25 cellular contexts compared by ENCODE assay signal in genomic region chr5:138978085-138978484, GRCh38.
DNase-seq lines count a peak whose midpoint lies in the region; ATAC-seq and TF ChIP-seq lines count a peak whose summit lies in the region.
"Had no signal": no experiment of that assay in that cellular context is flagged by ENCODE, and none has a peak within 500 bp of the region (broad histone marks: within the 10 kb centered on the region; RNA-seq: fewer than 3 reads in every experiment).

No MANE protein-coding gene starts in this region.

- no peaks in the 10 kb centered on the region for H3K36me3 Mint-ChIP-seq in activated naive CD4-positive, alpha-beta T cell treated with anti-CD3 and anti-CD28 coated beads, Interleukin-2, amount 10 ng/mL, durations not matched to agents 7 days and 5 days
- H3K36me3 Mint-ChIP-seq: activated CD4-positive, alpha-beta memory T cell treated with anti-CD3 and anti-CD28 coated beads for 36 hours; T-cell had no signal

- H3K4me3 Mint-ChIP-seq in activated naive CD4-positive, alpha-beta T cell treated with anti-CD3 and anti-CD28 coated beads, Interleukin-2, amount 10 ng/mL, durations not matched to agents 7 days and 5 days: no peak overlapping the region
- H3K4me3 Mint-ChIP-seq: activated CD4-positive, alpha-beta memory T cell treated with anti-CD3 and anti-CD28 coated beads for 36 hours; activated naive CD8-positive, alpha-beta T cell treated with anti-CD3 and anti-CD28 coated beads for 36 hours; T-cell had no signal

- ATAC-seq in SK-N-SH treated with all-trans-retinoic acid at 6 μM for 48 hours (no peak), GM19397 (IDR thresholded peaks at IDR 0.05; ENCODE audit: unreplicated experiment) (no peak)
- ATAC-seq: activated CD4-positive, CD25-positive, alpha-beta regulatory T cell treated with anti-CD3 and anti-CD28 coated beads, Interleukin-2, amount 50 U/mL, for 24 hours; body of pancreas; esophagus mucosa; left cardiac atrium; psoas muscle; T-cell had no signal

- no peak overlapping the region for H2AFZ ChIP-seq in SK-N-SH (ENCODE audit: low read depth)

- intact Hi-C loops in ascending aorta (cut with DNase I): no loop called here

- no peak overlapping the region for H3K27ac ChIP-seq in SK-N-SH (ENCODE audit: low read depth in 2 of 2, low read length in 1 of 2)
- H3K27ac ChIP-seq in ascending aorta: peak overlapping the region; percentile 59 to 61
- H3K27ac ChIP-seq: 22Rv1, body of pancreas, neutrophil, Peyer's patch, psoas muscle had no signal

- POLR2A ChIA-PET in SK-N-SH (lab: Yijun Ruan, JAX): no interaction called here

- H3K9ac ChIP-seq in SK-N-SH: no peak overlapping the region

- H3K36me3 ChIP-seq in SK-N-SH (replicated peaks in 1 of 2; ENCODE audit: control insufficient read depth in 1 of 2, insufficient read depth in 2 of 2, low read length in 1 of 2): no peaks in the 10 kb centered on the region
- H3K36me3 ChIP-seq in ascending aorta: no peaks in the 10 kb centered on the region
- H3K36me3 ChIP-seq: BE2C, neutrophil, Peyer's patch had no signal

- no peaks in the 10 kb centered on the region for H3K79me2 ChIP-seq in SK-N-SH (ENCODE audit: insufficient read depth)

- DNase-seq in SK-N-SH (no peak), ascending aorta (ENCODE audit: low spot score in 2 of 2) (no peak), iris pigment epithelial cell (ENCODE audit: low read depth) (peak; percentile 30), NK-92 (lab: John Stamatoyannopoulos, UW; ENCODE audit: unreplicated experiment) (no peak), NAMALWA (ENCODE audit: low spot score) (no peak)
- DNase-seq in activated naive CD4-positive, alpha-beta T cell treated with anti-CD3 and anti-CD28 coated beads, Interleukin-2, amount 10 ng/mL, durations not matched to agents 7 days and 5 days: no peak
- DNase-seq: activated CD4-positive, alpha-beta memory T cell treated with anti-CD3 and anti-CD28 coated beads for 36 hours; activated naive CD8-positive, alpha-beta T cell treated with anti-CD3 and anti-CD28 coated beads for 36 hours; BE2C; body of pancreas; DMS53; effector memory CD4-positive, alpha-beta T cell; left cardiac atrium; mammary epithelial cell; NCI-H510A treated with DMSO at 0.1 percent for 48 hours; psoas muscle; T-cell; trophoblast cell had no signal

- H3K9me3 ChIP-seq in SK-N-SH (no peaks in the 10 kb centered on the region), ascending aorta (no peaks in the 10 kb centered on the region)
- H3K9me3 ChIP-seq: BE2C, body of pancreas, neutrophil, Peyer's patch, psoas muscle had no signal

- TF ChIP-seq CTCF in SK-N-SH (IDR thresholded peaks at IDR 0.05): no peak
- no peak for TF ChIP-seq CTCF in ascending aorta (IDR thresholded peaks at IDR 0.05)

- no peaks in the 10 kb centered on the region for H4K20me1 ChIP-seq in SK-N-SH (ENCODE audit: insufficient read depth)

- TF ChIP-seq EP300 in SK-N-SH (IDR thresholded peaks at IDR 0.05; ENCODE audit: borderline replicate concordance in 1 of 2, low read depth in 1 of 2, low read length in 1 of 2): no peak

- no peaks in the 10 kb centered on the region for H3K27me3 Mint-ChIP-seq in activated naive CD4-positive, alpha-beta T cell treated with anti-CD3 and anti-CD28 coated beads, Interleukin-2, amount 10 ng/mL, durations not matched to agents 7 days and 5 days
- H3K27me3 Mint-ChIP-seq: activated CD4-positive, alpha-beta memory T cell treated with anti-CD3 and anti-CD28 coated beads for 36 hours; activated naive CD8-positive, alpha-beta T cell treated with anti-CD3 and anti-CD28 coated beads for 36 hours; T-cell had no signal

- H3K4me1 ChIP-seq in SK-N-SH (ENCODE audit: control insufficient read depth in 1 of 2, insufficient read depth in 2 of 2, low read depth in 1 of 2, low read length in 1 of 2): peaks cover 8 to 12% of the 10 kb centered on the region in 2 experiments; a peak in 2 of 4 replicates
- peaks cover 8 to 43% of the 10 kb centered on the region in 2 donors for H3K4me1 ChIP-seq in ascending aorta

- H3K27ac Mint-ChIP-seq in activated naive CD4-positive, alpha-beta T cell treated with anti-CD3 and anti-CD28 coated beads, Interleukin-2, amount 10 ng/mL, durations not matched to agents 7 days and 5 days: no peak overlapping the region
- H3K27ac Mint-ChIP-seq: activated CD4-positive, alpha-beta memory T cell treated with anti-CD3 and anti-CD28 coated beads for 36 hours; activated naive CD8-positive, alpha-beta T cell treated with anti-CD3 and anti-CD28 coated beads for 36 hours; T-cell had no signal

- no peaks in the 10 kb centered on the region for H3K9me3 Mint-ChIP-seq in activated naive CD4-positive, alpha-beta T cell treated with anti-CD3 and anti-CD28 coated beads, Interleukin-2, amount 10 ng/mL, durations not matched to agents 7 days and 5 days
- H3K9me3 Mint-ChIP-seq: activated CD4-positive, alpha-beta memory T cell treated with anti-CD3 and anti-CD28 coated beads for 36 hours; activated naive CD8-positive, alpha-beta T cell treated with anti-CD3 and anti-CD28 coated beads for 36 hours; T-cell had no signal

- H3K4me3 ChIP-seq in SK-N-SH (ENCODE audit: low read depth in 2 of 2, low read length in 1 of 2): no peak overlapping the region
- no peak overlapping the region for H3K4me3 ChIP-seq in ascending aorta
- H3K4me3 ChIP-seq: body of pancreas, Peyer's patch, psoas muscle had no signal

- CTCF ChIA-PET in SK-N-SH (lab: Yijun Ruan, JAX): no interaction called here
- CTCF ChIA-PET in activated naive CD4-positive, alpha-beta T cell treated with anti-CD3 and anti-CD28 coated beads, Interleukin-2, amount 10 ng/mL, durations not matched to agents 7 days and 5 days (lab: Charles Lee): no interaction called here

- no peak for TF ChIP-seq RAD21 in SK-N-SH (IDR thresholded peaks at IDR 0.05; ENCODE audit: low read length)

- peaks cover 36% of the 10 kb centered on the region for H3K4me1 Mint-ChIP-seq in activated naive CD4-positive, alpha-beta T cell treated with anti-CD3 and anti-CD28 coated beads, Interleukin-2, amount 10 ng/mL, durations not matched to agents 7 days and 5 days

- no peaks in the 10 kb centered on the region for H3K9me2 ChIP-seq in SK-N-SH

- 92% methylated on average over 1 of the region's 1 CpG for WGBS in SK-N-SH (ENCODE audit: low lambda C conversion rate)

- no peaks in the 10 kb centered on the region for H3F3A ChIP-seq in SK-N-SH (replicated peaks; ENCODE audit: insufficient read depth)

- no peak overlapping the region for H3K4me2 ChIP-seq in SK-N-SH

- H3K27me3 ChIP-seq in SK-N-SH (ENCODE audit: insufficient read depth) (no peaks in the 10 kb centered on the region), ascending aorta (no peaks in the 10 kb centered on the region)
- H3K27me3 ChIP-seq: BE2C, body of pancreas, neutrophil, Peyer's patch had no signal

TF ChIP-seq in SK-N-SH, 30 proteins besides CTCF, POLR2A, EP300 and RAD21:
- no peak for TF ChIP-seq RFX5 (IDR thresholded peaks at IDR 0.05; ENCODE audit: low read length)
- no peak for TF ChIP-seq YY1 (IDR thresholded peaks at IDR 0.05; ENCODE audit: low read depth)
- TF ChIP-seq FOSL2 (IDR thresholded peaks at IDR 0.05; ENCODE audit: borderline replicate concordance, low read depth): peak; percentile 11; the same call in 1 of the 2 replicates
- peak; percentile 12; the same call in 1 of the 2 replicates for TF ChIP-seq JUND (IDR thresholded peaks at IDR 0.05)
- TF ChIP-seq SIN3A (IDR thresholded peaks at IDR 0.05; ENCODE audit: borderline replicate concordance, low read depth, low read length): no peak

TF ChIP-seq in SK-N-SH treated with all-trans-retinoic acid at 6 μM for 48 hours, 23 proteins besides CTCF, POLR2A, EP300 and RAD21:
- TF ChIP-seq RARB (CRISPR knock-in tag; IDR thresholded peaks at IDR 0.05): no peak

Comparison
In these comparisons a context has a peak if more than half of its experiments do, and no peak if none do; other contexts are left out.
1. H3K27ac ChIP-seq: peak in ascending aorta (2 of 2); none in SK-N-SH (0 of 2).